In genomic region chr10:88437411-88437810, GRCh38 we compare ENCODE assay signal across 16 cellular contexts.
"Had no signal": no experiment of that assay in that cellular context is flagged by ENCODE, and none has a peak within 500 bp of the region (broad histone marks: within the 10 kb centered on the region; RNA-seq: fewer than 3 reads in every experiment).

No MANE protein-coding gene starts in this region.

- H3K27ac ChIP-seq: gastrocnemius medialis, heart right ventricle, left lung, prostate gland had no signal

- H3K36me3 ChIP-seq: gastrocnemius medialis, heart right ventricle, left lung, prostate gland had no signal

- ATAC-seq: activated naive CD4-positive, alpha-beta T cell treated with anti-CD3 and anti-CD28 coated beads, Interleukin-2, amount 50 U/mL, for 72 hours; gastrocnemius medialis; heart right ventricle; left lung had no signal

- H3K9me3 ChIP-seq: gastrocnemius medialis, heart right ventricle, left lung, prostate gland had no signal

- H3K4me1 ChIP-seq: left lung, prostate gland had no signal

- H3K4me3 ChIP-seq: gastrocnemius medialis, heart right ventricle, left lung, prostate gland had no signal

- DNase-seq: activated CD4-positive, alpha-beta T cell treated with anti-CD3 and anti-CD28 coated beads, Interleukin-2, amount 50 U/mL, for 1 hour; activated T-cell treated with anti-CD3 and anti-CD28 coated beads, Interleukin-2, amount 50 U/mL, for 1 hour; amniotic stem cell; cerebellar nuclear complex; dermis blood vessel endothelial cell; erythroblast; gastrocnemius medialis; heart right ventricle; islet precursor cell; left lung; mesenchymal stem cell; nephron progenitor cell; stimulated activated CD4-positive, alpha-beta T cell treated with anti-CD3 and anti-CD28 coated beads, Interleukin-4, amount 100 ng/mL, for 1 hour; stimulated activated CD8-positive, alpha-beta memory T cell treated with anti-CD3 and anti-CD28 coated beads, Interleukin-4, amount 100 ng/mL, for 48 hours had no signal

- H3K27me3 ChIP-seq: gastrocnemius medialis, heart right ventricle, left lung had no signal
